ENCODE assay signal across 10 cellular contexts in genomic region chr6:117463762-117464665, GRCh38. TPM values are rescaled to one million over a fixed set of nuclear protein-coding genes. Genes with fewer than 3 reads are reported as not detected.
DNase-seq lines count a peak whose midpoint lies in the region; ATAC-seq and TF ChIP-seq lines count a peak whose summit lies in the region.
"Had no signal": no experiment of that assay in that cellular context is flagged by ENCODE, and none has a peak within 500 bp of the region (broad histone marks: within the 10 kb centered on the region; RNA-seq: fewer than 3 reads in every experiment).

No MANE protein-coding gene starts in this region.

- TF ChIP-seq CTCF in colonic mucosa (IDR thresholded peaks at IDR 0.05), result no peak

- peak overlapping the region; percentile 83 for H3K4me2 ChIP-seq in skeletal muscle satellite cell (ENCODE audit: low read length)

- no peaks in the 10 kb centered on the region for H3K27me3 ChIP-seq in adipocyte (replicated peaks; ENCODE audit: control insufficient read depth, insufficient read depth, low read length)
- no peaks in the 10 kb centered on the region for H3K27me3 ChIP-seq in skeletal muscle satellite cell (ENCODE audit: control insufficient read depth, insufficient read depth, low read length)
- H3K27me3 ChIP-seq in colonic mucosa, result no peaks in the 10 kb centered on the region

- intact Hi-C loops in activated CD4-positive, alpha-beta T cell treated with anti-CD3 and anti-CD28 coated beads, Interleukin-2, amount 10 ng/mL, durations not matched to agents 24 days and 14 days (cut with micrococcal nuclease), result loop anchor here (2.0 kb wide), 1 partner anchor 17 kb away; no protein-coding TSS in a partner anchor
- intact Hi-C loops in colonic mucosa (cut with DNase I), result no loop called here

- H3K36me3 ChIP-seq in adipocyte (ENCODE audit: control insufficient read depth, insufficient read depth, low read length, severe bottlenecking), result no peaks in the 10 kb centered on the region
- no peaks in the 10 kb centered on the region for H3K36me3 ChIP-seq in skeletal muscle satellite cell (ENCODE audit: insufficient read depth, low read length)
- no peaks in the 10 kb centered on the region for H3K36me3 ChIP-seq in colonic mucosa

- no peak overlapping the region for H3K27ac ChIP-seq in colonic mucosa

- no peaks in the 10 kb centered on the region for H3K36me3 Mint-ChIP-seq in activated CD4-positive, alpha-beta T cell treated with anti-CD3 and anti-CD28 coated beads, Interleukin-2, amount 10 ng/mL, durations not matched to agents 24 days and 14 days (ENCODE audit: low read depth)

- H3K4me3 Mint-ChIP-seq in activated CD4-positive, alpha-beta T cell treated with anti-CD3 and anti-CD28 coated beads, Interleukin-2, amount 10 ng/mL, durations not matched to agents 24 days and 14 days, result peak overlapping the region; percentile 6
- H3K4me3 Mint-ChIP-seq: B cell had no signal

- H3K9ac ChIP-seq in adipocyte (ENCODE audit: low read length), result no peak overlapping the region
- peak overlapping the region; percentile 70 for H3K9ac ChIP-seq in skeletal muscle satellite cell (ENCODE audit: low read depth, low read length)
- H3K9ac ChIP-seq in colonic mucosa (ENCODE audit: low read depth in 2 of 2, low read length in 2 of 2), result no peak overlapping the region

- no peaks in the 10 kb centered on the region for H3K9me3 Mint-ChIP-seq in activated CD4-positive, alpha-beta T cell treated with anti-CD3 and anti-CD28 coated beads, Interleukin-2, amount 10 ng/mL, durations not matched to agents 24 days and 14 days

- H3K4me1 ChIP-seq in adipocyte (ENCODE audit: control insufficient read depth, insufficient read depth, low read length) (peaks cover 3% of the 10 kb centered on the region), skeletal muscle satellite cell (ENCODE audit: control insufficient read depth, insufficient read depth, low read length) (peaks cover 19% of the 10 kb centered on the region), colonic mucosa (no peaks in the 10 kb centered on the region)

- peak overlapping the region; percentile 78 for H3K27ac Mint-ChIP-seq in activated CD4-positive, alpha-beta T cell treated with anti-CD3 and anti-CD28 coated beads, Interleukin-2, amount 10 ng/mL, durations not matched to agents 24 days and 14 days
- H3K27ac Mint-ChIP-seq: B cell had no signal

- DNase-seq in activated CD4-positive, alpha-beta T cell treated with anti-CD3 and anti-CD28 coated beads, Interleukin-2, amount 10 ng/mL, durations not matched to agents 24 days and 14 days, result peak; percentile 52
- DNase-seq in activated CD4-positive, alpha-beta T cell treated with anti-CD3 and anti-CD28 coated beads for 1 hour, result no peak
- peak; percentile 74 for DNase-seq in adipocyte (ENCODE audit: low read depth)
- no peak for DNase-seq in GM19240 (ENCODE audit: insufficient read length, low spot score)
- no peak for DNase-seq in LoVo (ENCODE audit: low spot score)
- no peak for DNase-seq in colonic mucosa

- ATAC-seq in HG03442 (IDR thresholded peaks at IDR 0.05; ENCODE audit: unreplicated experiment), result peak; percentile 92

- H3K4me1 Mint-ChIP-seq in activated CD4-positive, alpha-beta T cell treated with anti-CD3 and anti-CD28 coated beads, Interleukin-2, amount 10 ng/mL, durations not matched to agents 24 days and 14 days, result peaks cover 21% of the 10 kb centered on the region
- H3K4me1 Mint-ChIP-seq: B cell had no signal

- no peak overlapping the region for H3K4me3 ChIP-seq in adipocyte (ENCODE audit: low read length)
- peak overlapping the region; percentile 62 for H3K4me3 ChIP-seq in skeletal muscle satellite cell (ENCODE audit: low read length)
- H3K4me3 ChIP-seq in colonic mucosa, result no peak overlapping the region

- H3K27me3 Mint-ChIP-seq in activated CD4-positive, alpha-beta T cell treated with anti-CD3 and anti-CD28 coated beads, Interleukin-2, amount 10 ng/mL, durations not matched to agents 24 days and 14 days, result peaks cover 30% of the 10 kb centered on the region

- H3K9me3 ChIP-seq in adipocyte (ENCODE audit: control insufficient read depth, low read length) (no peaks in the 10 kb centered on the region), skeletal muscle satellite cell (replicated peaks; ENCODE audit: low read length) (no peaks in the 10 kb centered on the region), colonic mucosa (no peaks in the 10 kb centered on the region)

RNA-seq across cellular contexts. Expression of gene DCBLD1, which starts 18.5 kb away (rescaled TPM):
- total RNA-seq in activated CD4-positive, alpha-beta T cell treated with anti-CD3 and anti-CD28 coated beads, Interleukin-2, amount 10 ng/mL, durations not matched to agents 24 days and 14 days, result 3.7 and 4.8 TPM in 2 replicates
- total RNA-seq in skeletal muscle satellite cell (2012; rRNA removed), result 24.2 and 30.2 TPM in 2 replicates
- 10 to 100 TPM; 16.3 to 17.2 TPM for total RNA-seq in colonic mucosa

RNA-seq across cellular contexts. Expression of gene ROS1, which starts 38.3 kb away (rescaled TPM):
- not detected in 2 replicates for total RNA-seq in activated CD4-positive, alpha-beta T cell treated with anti-CD3 and anti-CD28 coated beads, Interleukin-2, amount 10 ng/mL, durations not matched to agents 24 days and 14 days
- total RNA-seq in skeletal muscle satellite cell (2012; rRNA removed), result 2.0 and 4.3 TPM in 2 replicates
- 1 to 10 TPM in 1 of 2 donors, under 1 TPM in 1; 0.99 to 1.9 TPM for total RNA-seq in colonic mucosa
- total RNA-seq: B cell, epithelial cell of proximal tubule had no signal

Comparison
In these comparisons a context has a peak if more than half of its experiments do, and no peak if none do; other contexts are left out.
1. DNase-seq: peak in activated CD4-positive, alpha-beta T cell treated with anti-CD3 and anti-CD28 coated beads, Interleukin-2, amount 10 ng/mL, durations not matched to agents 24 days and 14 days (single experiment) and adipocyte (single experiment); none in activated CD4-positive, alpha-beta T cell treated with anti-CD3 and anti-CD28 coated beads for 1 hour (single experiment), GM19240 (single experiment), LoVo (single experiment) and colonic mucosa (single experiment).